Comparison of ENCODE assay signal across 8 cellular contexts in the genomic region with DNA sequence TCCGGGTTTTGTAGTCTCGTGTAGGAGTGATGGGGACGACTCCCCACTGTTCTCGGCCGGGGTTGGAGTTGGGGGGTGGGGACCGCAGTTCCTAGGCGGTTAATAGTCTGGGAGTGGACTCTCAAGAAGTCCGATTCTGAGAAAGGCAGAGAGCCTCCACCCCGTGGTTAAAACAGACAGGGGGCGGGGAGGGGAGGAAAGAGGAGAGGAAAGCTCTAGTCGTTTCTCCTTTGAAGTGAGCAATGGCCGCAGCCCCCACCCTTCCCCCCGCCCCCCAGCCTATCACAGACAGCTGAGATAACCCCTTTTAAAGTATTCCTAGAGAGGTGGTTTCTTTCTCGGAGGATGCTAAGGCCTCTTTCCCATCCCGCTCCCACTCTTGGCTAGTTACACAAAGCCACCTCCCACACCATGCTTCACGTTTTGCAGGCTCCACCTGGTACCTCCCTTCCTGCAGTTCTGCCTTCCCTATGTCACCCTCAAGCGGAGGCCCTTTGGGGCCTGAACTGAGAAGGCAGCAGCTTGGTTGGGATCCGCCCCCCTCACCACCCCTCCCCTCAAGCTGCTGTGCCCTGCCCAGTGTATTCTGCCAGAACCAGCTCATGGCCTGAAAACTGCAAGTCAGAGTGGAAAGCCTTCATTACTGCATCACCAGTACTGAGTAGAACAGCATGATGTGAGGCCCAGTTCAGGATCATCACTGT. TPM values are rescaled to one million over a fixed set of nuclear protein-coding genes. Genes with fewer than 3 reads are reported as not detected.
A peak's percentile ranks its signal among the peaks of the same experiment; 100 is the strongest.
DNase-seq lines count a peak whose midpoint lies in the region; ATAC-seq and TF ChIP-seq lines count a peak whose summit lies in the region.

No MANE protein-coding gene starts in this region.

- intact Hi-C loops in activated CD4-positive, alpha-beta T cell treated with anti-CD3 and anti-CD28 coated beads for 36 hours (cut with DNase I, micrococcal nuclease), result loop anchor here (1.0 to 5.0 kb wide), 18 partner anchors 14 to 360 kb away; partner anchors contain the start of genes COPS7A (in 2 of the 2), EMG1 (in 2 of the 2), ING4 (in 2 of the 2) and LRRC23 (in 2 of the 2)

- no peaks in the 10 kb centered on the region for H3K9me3 Mint-ChIP-seq in activated CD4-positive, alpha-beta T cell treated with anti-CD3 and anti-CD28 coated beads for 36 hours (ENCODE audit: low read depth)
- no peaks in the 10 kb centered on the region for H3K9me3 Mint-ChIP-seq in stimulated activated naive B cell treated with anti-CD40 and anti-IgM and Interleukin-4, amounts not matched to agents 10 μg/mL and 1 μg/mL and 100 μg/mL, for 72 hours

- peak overlapping the region; percentile 93 for H3K4me3 Mint-ChIP-seq in activated CD4-positive, alpha-beta T cell treated with anti-CD3 and anti-CD28 coated beads for 36 hours
- H3K4me3 Mint-ChIP-seq in stimulated activated naive B cell treated with anti-CD40 and anti-IgM and Interleukin-4, amounts not matched to agents 10 μg/mL and 1 μg/mL and 100 μg/mL, for 72 hours, result peak overlapping the region; percentile 87 to 92

- H3K4me1 ChIP-seq in duodenal mucosa (ENCODE audit: control insufficient read depth in 1 of 2, insufficient read depth in 2 of 2, low read length in 2 of 2) (peaks cover 11 to 22% of the 10 kb centered on the region in 2 donors), mesenchymal stem cell (ENCODE audit: control insufficient read depth, insufficient read depth, low read depth, low read length) (peaks cover 16% of the 10 kb centered on the region)

- CTCF ChIA-PET in activated CD4-positive, alpha-beta T cell treated with anti-CD3 and anti-CD28 coated beads for 36 hours (lab: Charles Lee), result interaction anchor here (0.7 to 4.0 kb wide), 16 partner anchors 10 to 314 kb away, joined by 3 to 51 read pairs (median 4); partner anchors contain the start of genes COPS7A, SPSB2 and TPI1

- H4K91ac ChIP-seq in mesenchymal stem cell (ENCODE audit: low read length), result peak overlapping the region; percentile 84

- WGBS in mesenchymal stem cell, result 2% methylated on average over 10 of the region's 18 CpGs

- POLR2A ChIA-PET in activated CD4-positive, alpha-beta T cell treated with anti-CD3 and anti-CD28 coated beads for 36 hours (lab: Charles Lee), result interaction anchor here (0.5 to 4.2 kb wide), 19 partner anchors 8 to 360 kb away, joined by 3 to 65 read pairs (median 6); partner anchors contain the start of genes C12orf57, COPS7A, GAPDH and GNB3

- H3K9ac ChIP-seq in duodenal mucosa (ENCODE audit: low read depth in 1 of 2, low read length in 2 of 2) (peak overlapping the region; percentile 31 to 45), mesenchymal stem cell (ENCODE audit: low read length) (peak overlapping the region; percentile 94)

- H3K14ac ChIP-seq in mesenchymal stem cell (ENCODE audit: low read length in 2 of 2), result peak overlapping the region in 1 of 2 experiments; percentile 26

- peaks cover 30% of the 10 kb centered on the region for H3K79me1 ChIP-seq in mesenchymal stem cell (replicated peaks; ENCODE audit: low read length, poor library complexity, severe bottlenecking)

- no peak overlapping the region for H2AK5ac ChIP-seq in mesenchymal stem cell (ENCODE audit: low read length, severe bottlenecking)

- TF ChIP-seq CTCF in LNCaP clone FGC (IDR thresholded peaks at IDR 0.05; ENCODE audit: control insufficient read depth, extremely low read depth, insufficient read depth), result no peak

- H3K9me3 ChIP-seq in duodenal mucosa (ENCODE audit: control insufficient read depth in 1 of 2, low read length in 2 of 2), result no peaks in the 10 kb centered on the region
- no peaks in the 10 kb centered on the region for H3K9me3 ChIP-seq in mesenchymal stem cell (ENCODE audit: control insufficient read depth, low read length)

- H3K4me3 ChIP-seq in LNCaP clone FGC (ENCODE audit: low read depth, low read length) (peak overlapping the region; percentile 88), duodenal mucosa (ENCODE audit: low read depth in 1 of 2, low read length in 2 of 2) (peak overlapping the region; percentile 63 to 65), mesenchymal stem cell (ENCODE audit: insufficient read depth in 1 of 2, low read depth in 1 of 2, low read length in 2 of 2) (peak overlapping the region; percentile 52 to 98)

- H3K27ac Mint-ChIP-seq in activated CD4-positive, alpha-beta T cell treated with anti-CD3 and anti-CD28 coated beads for 36 hours, result peak overlapping the region; percentile 99
- peak overlapping the region; percentile 97 for H3K27ac Mint-ChIP-seq in stimulated activated naive B cell treated with anti-CD40 and anti-IgM and Interleukin-4, amounts not matched to agents 10 μg/mL and 1 μg/mL and 100 μg/mL, for 72 hours

- no peak overlapping the region for H3K23ac ChIP-seq in mesenchymal stem cell (ENCODE audit: low read length in 2 of 2)

- H3K4me2 ChIP-seq in mesenchymal stem cell (ENCODE audit: low read length, poor library complexity, severe bottlenecking), result peak overlapping the region; percentile 72

- peaks cover 21% of the 10 kb centered on the region for H3K4me1 Mint-ChIP-seq in activated CD4-positive, alpha-beta T cell treated with anti-CD3 and anti-CD28 coated beads for 36 hours
- peaks cover 31 to 55% of the 10 kb centered on the region in 2 donors for H3K4me1 Mint-ChIP-seq in stimulated activated naive B cell treated with anti-CD40 and anti-IgM and Interleukin-4, amounts not matched to agents 10 μg/mL and 1 μg/mL and 100 μg/mL, for 72 hours

- H2BK15ac ChIP-seq in mesenchymal stem cell (ENCODE audit: low read depth, poor library complexity, severe bottlenecking), result no peak overlapping the region

- H2BK12ac ChIP-seq in mesenchymal stem cell (ENCODE audit: low read length in 2 of 2), result no peak overlapping the region

- H3K27me3 Mint-ChIP-seq in activated CD4-positive, alpha-beta T cell treated with anti-CD3 and anti-CD28 coated beads for 36 hours, result no peaks in the 10 kb centered on the region
- no peaks in the 10 kb centered on the region for H3K27me3 Mint-ChIP-seq in stimulated activated naive B cell treated with anti-CD40 and anti-IgM and Interleukin-4, amounts not matched to agents 10 μg/mL and 1 μg/mL and 100 μg/mL, for 72 hours

- peaks cover 7 to 38% of the 10 kb centered on the region in 2 donors for H3K36me3 ChIP-seq in duodenal mucosa (ENCODE audit: control insufficient read depth in 1 of 2, insufficient read depth in 2 of 2, low read length in 2 of 2)
- H3K36me3 ChIP-seq in mesenchymal stem cell (ENCODE audit: control insufficient read depth in 1 of 2, insufficient read depth in 2 of 2, low read depth in 1 of 2, low read length in 2 of 2), result peaks cover 49 to 50% of the 10 kb centered on the region in 2 experiments

- H2BK5ac ChIP-seq in mesenchymal stem cell (ENCODE audit: low read depth, low read length, poor library complexity, severe bottlenecking), result no peak overlapping the region

- H3K27me3 ChIP-seq in duodenal mucosa (ENCODE audit: control insufficient read depth in 1 of 2, insufficient read depth in 2 of 2, low read length in 2 of 2), result no peaks in the 10 kb centered on the region
- no peaks in the 10 kb centered on the region for H3K27me3 ChIP-seq in mesenchymal stem cell (ENCODE audit: control insufficient read depth in 1 of 2, insufficient read depth in 1 of 2, low read length in 2 of 2)

- peak; percentile 20 for DNase-seq in COLO668 (lab: John Stamatoyannopoulos, UW; ENCODE audit: unreplicated experiment)
- no peak for DNase-seq in LNCaP clone FGC (ENCODE audit: low read depth)
- peak; percentile 88 for DNase-seq in activated CD4-positive, alpha-beta T cell treated with anti-CD3 and anti-CD28 coated beads for 36 hours
- DNase-seq in mesenchymal stem cell, result peak; percentile 85
- DNase-seq in stimulated activated naive B cell treated with anti-CD40 and anti-IgM and Interleukin-4, amounts not matched to agents 10 μg/mL and 1 μg/mL and 100 μg/mL, for 72 hours, result no peak

- H3K36me3 Mint-ChIP-seq in activated CD4-positive, alpha-beta T cell treated with anti-CD3 and anti-CD28 coated beads for 36 hours (ENCODE audit: low read depth), result peaks cover 53% of the 10 kb centered on the region
- peaks cover 19 to 26% of the 10 kb centered on the region in 2 donors for H3K36me3 Mint-ChIP-seq in stimulated activated naive B cell treated with anti-CD40 and anti-IgM and Interleukin-4, amounts not matched to agents 10 μg/mL and 1 μg/mL and 100 μg/mL, for 72 hours

- H2BK120ac ChIP-seq in mesenchymal stem cell (ENCODE audit: low read depth, low read length), result peak overlapping the region; percentile 27

- no peak overlapping the region for H3K27ac ChIP-seq in duodenal mucosa (ENCODE audit: low read depth, low read length)
- H3K27ac ChIP-seq in mesenchymal stem cell (ENCODE audit: low read length, poor library complexity, severe bottlenecking), result peak overlapping the region; percentile 87

- H3K18ac ChIP-seq in mesenchymal stem cell (ENCODE audit: low read depth in 1 of 2, low read length in 2 of 2), result peak overlapping the region; percentile 6 to 38

- no peak overlapping the region for H2AFZ ChIP-seq in mesenchymal stem cell (ENCODE audit: low read depth, low read length)

- H4K8ac ChIP-seq in mesenchymal stem cell (ENCODE audit: low read length), result peak overlapping the region; percentile 33

- H3K4ac ChIP-seq in mesenchymal stem cell (ENCODE audit: low read depth in 1 of 2, low read length in 2 of 2), result peak overlapping the region in 1 of 2 experiments; percentile 29

- peak; percentile 14 for ATAC-seq in activated CD4-positive, alpha-beta T cell treated with anti-CD3 and anti-CD28 coated beads for 36 hours
- no peak for ATAC-seq in stimulated activated naive B cell treated with anti-CD40 and anti-IgM and Interleukin-4, amounts not matched to agents 10 μg/mL and 1 μg/mL and 100 μg/mL, for 72 hours (replicated peaks)
- ATAC-seq in GM19023 (IDR thresholded peaks at IDR 0.05; ENCODE audit: unreplicated experiment) (no peak), GM19351 (IDR thresholded peaks at IDR 0.05; ENCODE audit: unreplicated experiment) (no peak)

RNA-seq across cellular contexts. Expression of gene USP5, which starts 0.9 kb away (rescaled TPM):
- 100 to 1,000 TPM; 128 to 132 TPM for total RNA-seq in activated CD4-positive, alpha-beta T cell treated with anti-CD3 and anti-CD28 coated beads for 36 hours
- polyA plus RNA-seq in mesenchymal stem cell (2013, experiment 1 of 2), result 77.2 TPM
- 74.0 TPM for polyA plus RNA-seq in mesenchymal stem cell (2013, experiment 2 of 2)

RNA-seq across cellular contexts. Expression of gene CDCA3, which starts 1.7 kb away (rescaled TPM):
- total RNA-seq in activated CD4-positive, alpha-beta T cell treated with anti-CD3 and anti-CD28 coated beads for 36 hours, result 10 to 100 TPM; 87.8 to 99.7 TPM
- 7.1 TPM for polyA plus RNA-seq in mesenchymal stem cell (2013, experiment 1 of 2)
- polyA plus RNA-seq in mesenchymal stem cell (2013, experiment 2 of 2), result 6.9 TPM

RNA-seq across cellular contexts. Expression of gene GNB3, which starts 12.1 kb away (rescaled TPM):
- under 1 TPM; 0.66 to 0.76 TPM for total RNA-seq in activated CD4-positive, alpha-beta T cell treated with anti-CD3 and anti-CD28 coated beads for 36 hours
- 6.0 TPM for polyA plus RNA-seq in mesenchymal stem cell (2013, experiment 1 of 2)
- 6.0 TPM for polyA plus RNA-seq in mesenchymal stem cell (2013, experiment 2 of 2)

RNA-seq across cellular contexts. Expression of gene TPI1, which starts 14.5 kb away (rescaled TPM):
- total RNA-seq in activated CD4-positive, alpha-beta T cell treated with anti-CD3 and anti-CD28 coated beads for 36 hours, result 1,000 to 10,000 TPM; 1,824 to 2,753 TPM
- 589 TPM for polyA plus RNA-seq in mesenchymal stem cell (2013, experiment 1 of 2)
- polyA plus RNA-seq in mesenchymal stem cell (2013, experiment 2 of 2), result 572 TPM

RNA-seq across cellular contexts. Expression of gene SPSB2, which starts 20.3 kb away (rescaled TPM):
- total RNA-seq in activated CD4-positive, alpha-beta T cell treated with anti-CD3 and anti-CD28 coated beads for 36 hours, result 1 to 10 TPM; 1.7 to 2.2 TPM
- 6.3 TPM for polyA plus RNA-seq in mesenchymal stem cell (2013, experiment 1 of 2)
- 6.7 TPM for polyA plus RNA-seq in mesenchymal stem cell (2013, experiment 2 of 2)

Comparison
In these comparisons a context has a peak if more than half of its experiments do, and no peak if none do; other contexts are left out.
1. DNase-seq: peak in COLO668 (single experiment), activated CD4-positive, alpha-beta T cell treated with anti-CD3 and anti-CD28 coated beads for 36 hours (single experiment) and mesenchymal stem cell (single experiment); none in LNCaP clone FGC (single experiment) and stimulated activated naive B cell treated with anti-CD40 and anti-IgM and Interleukin-4, amounts not matched to agents 10 μg/mL and 1 μg/mL and 100 μg/mL, for 72 hours (single experiment).
2. Peak in every context shown above with its lines, with median percentiles within 50 percentile points of each other: H3K4me3 ChIP-seq.